Comparison of ENCODE assay signal across 8 cellular contexts in the genomic region with DNA sequence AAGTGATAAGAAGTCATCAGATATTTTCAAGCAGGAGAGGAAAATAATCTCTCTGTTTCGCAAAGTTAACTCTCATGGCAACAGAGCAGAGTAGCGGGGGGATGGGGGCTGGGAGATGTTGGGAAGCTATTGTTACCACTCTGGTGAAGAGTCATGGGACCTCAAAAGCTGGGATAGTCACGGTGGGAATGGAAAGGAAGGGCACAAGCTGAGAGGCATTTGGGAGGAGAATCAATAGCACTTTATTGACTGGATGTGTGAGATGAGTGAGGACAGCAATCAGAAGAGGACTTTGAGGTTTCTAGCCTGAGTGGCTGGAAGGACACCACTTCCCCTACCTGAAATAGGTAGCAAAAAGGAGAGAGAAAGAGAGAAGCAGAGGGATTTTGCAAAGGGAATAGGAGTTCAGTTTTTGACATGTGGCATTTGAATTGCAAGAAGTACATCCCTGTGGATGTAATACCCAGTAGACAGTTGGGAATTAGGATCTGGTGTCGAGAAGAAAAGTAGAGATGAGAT. TPM values are rescaled to one million over a fixed set of nuclear protein-coding genes. Genes with fewer than 3 reads are reported as not detected.
DNase-seq lines count a peak whose midpoint lies in the region; ATAC-seq, FAIRE-seq and TF ChIP-seq lines count a peak whose summit lies in the region.

No MANE protein-coding gene starts in this region.

- H3K4me3 ChIP-seq in iPS DF 6.9 (ENCODE audit: low read length), result peak overlapping the region; percentile 38; the same call in 1 of the 2 replicates
- peak overlapping the region; percentile 41 to 55 (median 48) for H3K4me3 ChIP-seq in skin epidermis

- peak; percentile 40 for FAIRE-seq in GM12891 (lab: Jason Lieb, UNC)

- WGBS in iPS DF 6.9 (ENCODE audit: insufficient coverage, insufficient read length), result no CpG with 5 or more reads among the region's 4 CpGs

- no peak for ATAC-seq in SK-N-SH treated with all-trans-retinoic acid at 6 μM for 48 hours
- no peak for ATAC-seq in HG03442 (IDR thresholded peaks at IDR 0.05; ENCODE audit: unreplicated experiment)
- no peak for ATAC-seq in GM21786 (IDR thresholded peaks at IDR 0.05; ENCODE audit: unreplicated experiment)
- no peak for ATAC-seq in HG02970 (IDR thresholded peaks at IDR 0.05; ENCODE audit: low FRiP score, unreplicated experiment)

- DNase-seq in GM12891 (ENCODE audit: insufficient read length, low spot score) (no peak), iPS DF 6.9 (ENCODE audit: low read depth, low spot score) (no peak), NCI-H1930 (lab: John Stamatoyannopoulos, UW) (no peak)

- peaks cover 2% of the 10 kb centered on the region; the same call in 1 of the 2 replicates for H3K4me1 ChIP-seq in iPS DF 6.9 (ENCODE audit: control insufficient read depth, insufficient read depth, low read length)

- H3K36me3 ChIP-seq in iPS DF 6.9 (ENCODE audit: control insufficient read depth, insufficient read depth, low read length), result no peaks in the 10 kb centered on the region

- H3K27ac ChIP-seq in iPS DF 6.9 (ENCODE audit: low read length) (peak overlapping the region; percentile 16), skin epidermis (peak overlapping the region in 20 of 21 experiments; percentile 85 to 97 (median 93))

- no peak for TF ChIP-seq POLR2A in GM12891 (IDR thresholded peaks at IDR 0.05; ENCODE audit: low read depth, low read length)

- no peaks in the 10 kb centered on the region for H3K27me3 ChIP-seq in iPS DF 6.9 (ENCODE audit: control insufficient read depth, insufficient read depth, low read length)

- no peaks in the 10 kb centered on the region for H3K9me3 ChIP-seq in iPS DF 6.9 (ENCODE audit: control insufficient read depth, insufficient read depth, low read length)

TF ChIP-seq in GM12891, 5 proteins besides CTCF, POLR2A, EP300 and RAD21:
- TF ChIP-seq POU2F2 (IDR thresholded peaks at IDR 0.05; ENCODE audit: low read depth, low read length), result no peak
- TF ChIP-seq TAF1 (IDR thresholded peaks at IDR 0.05; ENCODE audit: low read depth, low read length), result no peak
- TF ChIP-seq PAX5 (IDR thresholded peaks at IDR 0.05; ENCODE audit: insufficient read depth, low read length, severe bottlenecking), result no peak
- TF ChIP-seq POLR2AphosphoS5 (IDR thresholded peaks at IDR 0.05; ENCODE audit: low read depth, low read length), result no peak
- TF ChIP-seq SPI1 (IDR thresholded peaks at IDR 0.05; ENCODE audit: low read depth, low read length), result no peak

TF ChIP-seq in SK-N-SH treated with all-trans-retinoic acid at 6 μM for 48 hours, 23 proteins besides CTCF, POLR2A, EP300 and RAD21:
- TF ChIP-seq OSR1 (CRISPR knock-in tag; IDR thresholded peaks at IDR 0.05) (no peak), BACH2 (CRISPR knock-in tag; IDR thresholded peaks at IDR 0.05; ENCODE audit: borderline replicate concordance) (no peak), ZNF8 (CRISPR knock-in tag; IDR thresholded peaks at IDR 0.05) (no peak), ZFP3 (CRISPR knock-in tag; IDR thresholded peaks at IDR 0.05) (peak; percentile 31; the same call in 1 of the 2 replicates), SNAI2 (CRISPR knock-in tag; IDR thresholded peaks at IDR 0.05) (0 out of 2 replicates have a peak, but pooled peaks have one; percentile 23)

RNA-seq across cellular contexts. Expression of a gene that starts 27.2 kb away (rescaled TPM):
- 51.4 TPM for polyA plus RNA-seq in GM12891 (2012; ENCODE audit: low read depth, missing spikeins)

RNA-seq across cellular contexts. Expression of a gene that starts 44.2 kb away (rescaled TPM):
- 0.03 TPM for polyA plus RNA-seq in GM12891 (2012; ENCODE audit: low read depth, missing spikeins)
